ENCODE assay signal across 8 cellular contexts in genomic region chr20:37290158-37290810, GRCh38. TPM values are rescaled to one million over a fixed set of nuclear protein-coding genes. Genes with fewer than 3 reads are reported as not detected.
A peak's percentile ranks its signal among the peaks of the same experiment; 100 is the strongest.
DNase-seq lines count a peak whose midpoint lies in the region; ATAC-seq and TF ChIP-seq lines count a peak whose summit lies in the region.

No MANE protein-coding gene starts in this region.

- H3K4me3 Mint-ChIP-seq in progenitor cell of endocrine pancreas (ENCODE audit: low read depth), result peak overlapping the region; percentile 84

- H3K27me3 Mint-ChIP-seq in progenitor cell of endocrine pancreas, result peaks cover 2% of the 10 kb centered on the region

- H3K4me2 ChIP-seq in DND-41 (ENCODE audit: insufficient read depth, low read length), result peak overlapping the region; percentile 92

- H3K4me3 ChIP-seq in DND-41 (ENCODE audit: low read depth in 1 of 2, low read length in 2 of 2), result peak overlapping the region; percentile 93 to 99
- peak overlapping the region; percentile 97 for H3K4me3 ChIP-seq in SK-N-MC
- H3K4me3 ChIP-seq in fibroblast of mammary gland (ENCODE audit: control insufficient read depth, low read depth, low read length), result peak overlapping the region; percentile 78

- H2AFZ ChIP-seq in DND-41 (ENCODE audit: low read depth, low read length), result peak overlapping the region; percentile 99

- DNase-seq in DND-41 (no peak), SK-N-MC (ENCODE audit: low read depth, low spot score) (no peak), fibroblast of mammary gland (ENCODE audit: low read depth) (no peak), progenitor cell of endocrine pancreas (ENCODE audit: low spot score, unreplicated experiment) (no peak), iPS-NIHi7 (ENCODE audit: extremely low spot score) (no peak), iPS-NIHi11 (ENCODE audit: low spot score) (no peak)

- H4K20me1 ChIP-seq in DND-41 (ENCODE audit: insufficient read depth, low read length), result peaks cover 16% of the 10 kb centered on the region; the same call in 1 of the 2 replicates

- H3K27ac ChIP-seq in DND-41 (ENCODE audit: low read length), result peak overlapping the region; percentile 97
- H3K27ac ChIP-seq in SK-N-MC, result peak overlapping the region; percentile 88

- H3K9me3 Mint-ChIP-seq in progenitor cell of endocrine pancreas (ENCODE audit: low read depth), result peaks cover 7% of the 10 kb centered on the region

- peaks cover 28% of the 10 kb centered on the region for H3K36me3 ChIP-seq in DND-41 (ENCODE audit: insufficient read depth, low read length)
- H3K36me3 ChIP-seq in SK-N-MC (ENCODE audit: insufficient read depth, low read length), result peaks cover 25% of the 10 kb centered on the region

- peaks cover 16% of the 10 kb centered on the region for H3K36me3 Mint-ChIP-seq in progenitor cell of endocrine pancreas (ENCODE audit: insufficient read depth)

- H3K27ac Mint-ChIP-seq in progenitor cell of endocrine pancreas, result peak overlapping the region; percentile 99

- H3K9me3 ChIP-seq in DND-41 (ENCODE audit: insufficient read depth, low read length, severe bottlenecking), result no peaks in the 10 kb centered on the region
- H3K9me3 ChIP-seq in SK-N-MC (ENCODE audit: low read depth, low read length), result no peaks in the 10 kb centered on the region

- H3K9ac ChIP-seq in DND-41 (ENCODE audit: low read depth, low read length) (peak overlapping the region; percentile 97), SK-N-MC (ENCODE audit: insufficient read length) (peak overlapping the region; percentile 99)

- peaks cover 27% of the 10 kb centered on the region for H3K4me1 ChIP-seq in DND-41 (ENCODE audit: insufficient read depth, low read length)

- H3K27me3 ChIP-seq in DND-41 (ENCODE audit: insufficient read depth, low read length, poor library complexity), result no peaks in the 10 kb centered on the region

- peaks cover 9% of the 10 kb centered on the region for H3K4me1 Mint-ChIP-seq in progenitor cell of endocrine pancreas (ENCODE audit: low read depth)

- ATAC-seq in DND-41 (ENCODE audit: insufficient read depth, low read depth) (no peak), GM19397 (IDR thresholded peaks at IDR 0.05; ENCODE audit: unreplicated experiment) (no peak), HG03442 (IDR thresholded peaks at IDR 0.05; ENCODE audit: unreplicated experiment) (no peak)

- TF ChIP-seq CTCF in DND-41 (IDR thresholded peaks at IDR 0.05; ENCODE audit: borderline replicate concordance, extremely low read depth, low read length, poor library complexity, severe bottlenecking) (no peak), fibroblast of mammary gland (conservative IDR thresholded peaks at IDR 0.05; ENCODE audit: control insufficient read depth, insufficient read depth, low read depth, low read length) (no peak), progenitor cell of endocrine pancreas (IDR thresholded peaks at IDR 0.05; ENCODE audit: unreplicated experiment) (no peak)

- peaks cover 60% of the 10 kb centered on the region for H3K79me2 ChIP-seq in DND-41 (ENCODE audit: insufficient read depth, low read length)

RNA-seq across cellular contexts. Expression of gene MANBAL, which starts 0.8 kb away (rescaled TPM):
- total RNA-seq in progenitor cell of endocrine pancreas, result 39.4 and 41.2 TPM in 2 replicates

RNA-seq across cellular contexts. Expression of gene GHRH, which starts 28.7 kb away (rescaled TPM):
- 0.75 TPM in 1 of 2 replicates, not detected in the other for total RNA-seq in progenitor cell of endocrine pancreas

RNA-seq across cellular contexts. Expression of gene SRC, which starts 55.7 kb away (rescaled TPM):
- total RNA-seq in progenitor cell of endocrine pancreas, result 126 and 128 TPM in 2 replicates
